In genomic region chr9:2725929-2726328, GRCh38 we compare ENCODE assay signal across 20 cellular contexts. TPM values are rescaled to one million over a fixed set of nuclear protein-coding genes. Genes with fewer than 3 reads are reported as not detected.
"Had no signal": no experiment of that assay in that cellular context is flagged by ENCODE, and none has a peak within 500 bp of the region (broad histone marks: within the 10 kb centered on the region; RNA-seq: fewer than 3 reads in every experiment).

No MANE protein-coding gene starts in this region.

- DNase-seq: activated CD4-positive, alpha-beta T cell treated with anti-CD3 and anti-CD28 coated beads, Interleukin-2, amount 50 U/mL, for 4 hours; activated CD4-positive, CD25-positive, alpha-beta regulatory T cell treated with anti-CD3 and anti-CD28 coated beads, Interleukin-2, amount 50 U/mL, for 72 hours; activated naive CD4-positive, alpha-beta T cell treated with Interleukin-2 at 50 U/mL for 16 hours; foreskin fibroblast; hypothalamus; kidney; ovary; sigmoid colon; SK-N-SH; T-helper 1 cell had no signal

- H3K27ac Mint-ChIP-seq: activated T-helper 17 cell treated with anti-CD3 and anti-CD28 coated beads, Interleukin-2, amount 50 U/mL, for 72 hours; neural progenitor cell; stimulated activated effector memory CD8-positive, alpha-beta T cell treated with anti-CD3 and anti-CD28 coated beads, Interleukin-12 subunit alpha, Interleukin-12 subunit beta, amount 100 ng/mL, for 72 hours had no signal

- H3K27me3 Mint-ChIP-seq: activated T-helper 17 cell treated with anti-CD3 and anti-CD28 coated beads, Interleukin-2, amount 50 U/mL, for 72 hours had no signal

- H3K4me3 ChIP-seq: cardiac muscle cell, neural progenitor cell, ovary, sigmoid colon, tibial nerve had no signal

- FAIRE-seq: kidney had no signal

- H3K9ac ChIP-seq: neural progenitor cell, SK-N-SH had no signal

- H3K36me3 Mint-ChIP-seq: neural progenitor cell; stimulated activated effector memory CD8-positive, alpha-beta T cell treated with anti-CD3 and anti-CD28 coated beads, Interleukin-12 subunit alpha, Interleukin-12 subunit beta, amount 100 ng/mL, for 72 hours had no signal

- H3K4me3 Mint-ChIP-seq: activated T-helper 17 cell treated with anti-CD3 and anti-CD28 coated beads, Interleukin-2, amount 50 U/mL, for 72 hours; neural progenitor cell; stimulated activated effector memory CD8-positive, alpha-beta T cell treated with anti-CD3 and anti-CD28 coated beads, Interleukin-12 subunit alpha, Interleukin-12 subunit beta, amount 100 ng/mL, for 72 hours had no signal

- H3K4me1 Mint-ChIP-seq: activated T-helper 17 cell treated with anti-CD3 and anti-CD28 coated beads, Interleukin-2, amount 50 U/mL, for 72 hours had no signal

- H3K36me3 ChIP-seq: cardiac muscle cell, neural progenitor cell, ovary, sigmoid colon, tibial nerve had no signal

- H3K4me2 ChIP-seq: neural progenitor cell, SK-N-SH had no signal

- H3K9me3 ChIP-seq: ovary, sigmoid colon, SK-N-SH, tibial nerve had no signal

- H3K27me3 ChIP-seq: cardiac muscle cell, neural progenitor cell, ovary, sigmoid colon, tibial nerve had no signal

- ATAC-seq: activated T-helper 17 cell treated with anti-CD3 and anti-CD28 coated beads, Interleukin-2, amount 50 U/mL, for 72 hours; stimulated activated effector memory CD8-positive, alpha-beta T cell treated with anti-CD3 and anti-CD28 coated beads, Interleukin-12 subunit alpha, Interleukin-12 subunit beta, amount 100 ng/mL, for 72 hours had no signal

- H3K27ac ChIP-seq: cardiac muscle cell, neural progenitor cell had no signal

- H2AFZ ChIP-seq: neural progenitor cell had no signal

- H3K9me3 Mint-ChIP-seq: activated T-helper 17 cell treated with anti-CD3 and anti-CD28 coated beads, Interleukin-2, amount 50 U/mL, for 72 hours; neural progenitor cell; stimulated activated effector memory CD8-positive, alpha-beta T cell treated with anti-CD3 and anti-CD28 coated beads, Interleukin-12 subunit alpha, Interleukin-12 subunit beta, amount 100 ng/mL, for 72 hours had no signal

RNA-seq across cellular contexts. Expression of gene KCNV2, which starts 8.6 kb away (rescaled TPM):
- total RNA-seq: activated T-helper 17 cell treated with anti-CD3 and anti-CD28 coated beads, Interleukin-2, amount 50 U/mL, for 72 hours; cardiac muscle cell; dermis microvascular lymphatic vessel endothelial cell; epithelial cell of proximal tubule; kidney; lower leg skin; mesenteric fat pad; ovary; pulmonary artery endothelial cell; sigmoid colon; tibial nerve had no signal
- polyA plus RNA-seq: ovary, sigmoid colon, SK-N-SH had no signal
